Comparison of ENCODE assay signal across 19 cellular contexts in genomic region chr3:149414557-149415231, GRCh38. TPM values are rescaled to one million over a fixed set of nuclear protein-coding genes. Genes with fewer than 3 reads are reported as not detected.
A peak's percentile ranks its signal among the peaks of the same experiment; 100 is the strongest.
DNase-seq lines count a peak whose midpoint lies in the region; ATAC-seq and TF ChIP-seq lines count a peak whose summit lies in the region.
"Had no signal": no experiment of that assay in that cellular context is flagged by ENCODE, and none has a peak within 500 bp of the region (broad histone marks: within the 10 kb centered on the region; RNA-seq: fewer than 3 reads in every experiment).

No MANE protein-coding gene starts in this region.

- no peak for TF ChIP-seq RAD21 in IMR-90 (IDR thresholded peaks at IDR 0.05; ENCODE audit: low read length)

- intact Hi-C loops in IMR-90 (cut with micrococcal nuclease), result no loop called here

- no peak overlapping the region for H2BK20ac ChIP-seq in IMR-90 (ENCODE audit: low read depth, low read length)

- dilution Hi-C loops in IMR-90 (cut with HindIII; ENCODE audit: low sequenced_read_pairs, unreplicated experiment), result no loop called here

- ATAC-seq in IMR-90 (ENCODE audit: low read depth) (no peak), HG03432 (IDR thresholded peaks at IDR 0.05; ENCODE audit: unreplicated experiment) (no peak), GM21619 (IDR thresholded peaks at IDR 0.05; ENCODE audit: unreplicated experiment) (no peak)
- ATAC-seq in effector memory CD8-positive, alpha-beta T cell (replicated peaks), result no peak

- H2AFZ ChIP-seq in IMR-90 (replicated peaks; ENCODE audit: low read length, poor library complexity) (no peak overlapping the region), osteoblast (ENCODE audit: low read length) (peak overlapping the region; percentile 10)

- H2BK120ac ChIP-seq in IMR-90 (ENCODE audit: low read depth, low read length), result no peak overlapping the region

- H3K4me3 ChIP-seq in IMR-90 (ENCODE audit: insufficient read depth, low read depth, low read length) (no peak overlapping the region), fibroblast of pulmonary artery (replicated peaks; ENCODE audit: low read depth, low read length) (no peak overlapping the region), osteoblast (ENCODE audit: insufficient read depth, low read length) (no peak overlapping the region)
- H3K4me3 ChIP-seq: SJCRH30 had no signal

- BruUV-seq in IMR-90 (replicated peaks; lab: Mats Ljungman, UMichigan), result no TSS peak

- H2BK15ac ChIP-seq in IMR-90 (ENCODE audit: low read depth, low read length), result 0 out of 3 replicates have a peak overlapping the region, but pooled peaks have one; percentile 10

- 0 out of 2 replicates have a peak overlapping the region, but pooled peaks have one; percentile 51 for H2AK5ac ChIP-seq in IMR-90 (ENCODE audit: low read depth, low read length)

- no peak overlapping the region for H4K8ac ChIP-seq in IMR-90 (ENCODE audit: low read depth in 2 of 2, low read length in 2 of 2)

- no peak overlapping the region; the same call in 1 of the 2 replicates for H3K23ac ChIP-seq in IMR-90 (ENCODE audit: low read depth, low read length)

- no peaks in the 10 kb centered on the region for H3K9me3 Mint-ChIP-seq in effector memory CD8-positive, alpha-beta T cell
- H3K9me3 Mint-ChIP-seq: activated CD4-positive, alpha-beta memory T cell treated with anti-CD3 and anti-CD28 coated beads, Interleukin-2, amount 10 ng/mL, durations not matched to agents 7 days and 5 days; stimulated activated naive CD8-positive, alpha-beta T cell treated with anti-CD3 and anti-CD28 coated beads, Interleukin-15, Interleukin-2, amounts not matched to agents 100 ng/mL and 50 ng/mL, for 24 hours had no signal

- no peak for TF ChIP-seq POLR2A in IMR-90 (IDR thresholded peaks at IDR 0.05; ENCODE audit: low read depth, low read length)

- H3K4me2 ChIP-seq in IMR-90 (ENCODE audit: low read depth, low read length) (no peak overlapping the region), osteoblast (ENCODE audit: insufficient read depth, low read length) (no peak overlapping the region)

- TF ChIP-seq CTCF in IMR-90 (conservative IDR thresholded peaks at IDR 0.05; ENCODE audit: low read depth, low read length) (no peak), fibroblast of pulmonary artery (IDR thresholded peaks at IDR 0.05; ENCODE audit: low read length, missing control alignments) (no peak), osteoblast (IDR thresholded peaks at IDR 0.05; ENCODE audit: extremely low read depth, low read depth, low read length) (no peak)

- H3K4me3 Mint-ChIP-seq in effector memory CD8-positive, alpha-beta T cell, result no peak overlapping the region
- H3K4me3 Mint-ChIP-seq: activated CD4-positive, alpha-beta memory T cell treated with anti-CD3 and anti-CD28 coated beads, Interleukin-2, amount 10 ng/mL, durations not matched to agents 7 days and 5 days; activated T-helper 1 cell treated with anti-CD3 and anti-CD28 coated beads, Interleukin-12 subunit alpha, Interleukin-12 subunit beta, Interleukin-2, Interleukin-4 antibody, amounts not matched to agents 30 ng/mL and 10 ng/mL and 1 ng/mL, durations not matched to agents 14 hours and 24 hours and 36 hours; stimulated activated naive CD8-positive, alpha-beta T cell treated with anti-CD3 and anti-CD28 coated beads, Interleukin-15, Interleukin-2, amounts not matched to agents 100 ng/mL and 50 ng/mL, for 24 hours had no signal

- CTCF ChIA-PET in IMR-90 (lab: Yijun Ruan, JAX), result no interaction called here

- H3K4me1 Mint-ChIP-seq in effector memory CD8-positive, alpha-beta T cell (ENCODE audit: low read depth in 2 of 2), result peaks cover 0 to 2% of the 10 kb centered on the region in 2 donors

- H3K36me3 ChIP-seq in IMR-90 (ENCODE audit: control insufficient read depth, insufficient read depth, low read length), result no peaks in the 10 kb centered on the region
- H3K36me3 ChIP-seq in osteoblast (ENCODE audit: insufficient read depth, low read length), result no peaks in the 10 kb centered on the region
- H3K36me3 ChIP-seq: SJCRH30 had no signal

- no peak overlapping the region for H4K5ac ChIP-seq in IMR-90 (ENCODE audit: low read depth, low read length)

- no peaks in the 10 kb centered on the region for H3K9me1 ChIP-seq in IMR-90 (ENCODE audit: insufficient read depth, low read length)

- H3K36me3 Mint-ChIP-seq in effector memory CD8-positive, alpha-beta T cell (ENCODE audit: insufficient read depth), result no peaks in the 10 kb centered on the region

- POLR2A ChIA-PET in IMR-90 (lab: Charles Lee; ENCODE audit: unreplicated experiment), result no interaction called here

- no peaks in the 10 kb centered on the region for H4K20me1 ChIP-seq in IMR-90 (ENCODE audit: insufficient read depth, low read length)
- H4K20me1 ChIP-seq in osteoblast (ENCODE audit: insufficient read depth, low read length), result no peaks in the 10 kb centered on the region

- H3K9ac ChIP-seq in IMR-90 (ENCODE audit: low read depth, low read length), result no peak overlapping the region

- no peak overlapping the region for H3K18ac ChIP-seq in IMR-90 (ENCODE audit: low read depth, low read length)

- no peaks in the 10 kb centered on the region; the same call in 1 of the 2 replicates for H3K4me1 ChIP-seq in IMR-90 (ENCODE audit: control insufficient read depth, insufficient read depth, low read length)
- H3K4me1 ChIP-seq in osteoblast (ENCODE audit: insufficient read depth, low read length), result peaks cover 11% of the 10 kb centered on the region

- H3K27me3 ChIP-seq in IMR-90 (ENCODE audit: control insufficient read depth, insufficient read depth, low read length), result no peaks in the 10 kb centered on the region
- no peaks in the 10 kb centered on the region for H3K27me3 ChIP-seq in osteoblast (ENCODE audit: insufficient read depth, low read length)
- H3K27me3 ChIP-seq: SJCRH30 had no signal

- no peak overlapping the region for H3K14ac ChIP-seq in IMR-90 (replicated peaks; ENCODE audit: low read depth, low read length)

- H3K27me3 Mint-ChIP-seq in effector memory CD8-positive, alpha-beta T cell, result peaks cover 5 to 18% of the 10 kb centered on the region in 2 donors

- H3K79me1 ChIP-seq in IMR-90 (ENCODE audit: low read depth in 1 of 2, low read length in 2 of 2), result no peaks in the 10 kb centered on the region

- H4K91ac ChIP-seq in IMR-90 (ENCODE audit: insufficient read depth, low read depth, low read length), result no peak overlapping the region

- DNase-seq in AG08395 (ENCODE audit: low spot score) (peak; percentile 20), IMR-90 (no peak), fibroblast of pulmonary artery (ENCODE audit: low read depth) (peak; percentile 56), osteoblast (ENCODE audit: insufficient read length, low spot score, missing footprints) (no peak), germinal center (ENCODE audit: low spot score) (no peak)
- no peak for DNase-seq in effector memory CD8-positive, alpha-beta T cell
- DNase-seq: activated CD4-positive, alpha-beta memory T cell treated with anti-CD3 and anti-CD28 coated beads, Interleukin-2, amount 10 ng/mL, durations not matched to agents 7 days and 5 days; amygdala; kidney glomerular epithelial cell; NCI-H2171 treated with DMSO at 0.1 percent for 48 hours; NK-92 treated with Interleukin-12 subunit alpha and Interleukin-12 subunit beta, amount 100 ng/mL, for 24 hours; SJCRH30 had no signal

- in situ Hi-C loops in IMR-90 (cut with MboI; ENCODE audit: low sequenced_read_pairs), result no loop called here

- H2BK5ac ChIP-seq in IMR-90 (ENCODE audit: low read depth, low read length, poor library complexity, severe bottlenecking), result no peak overlapping the region

- H3K4ac ChIP-seq in IMR-90 (ENCODE audit: low read depth, low read length), result no peak overlapping the region

- no peaks in the 10 kb centered on the region for H3K79me2 ChIP-seq in osteoblast (ENCODE audit: insufficient read depth, low read length)

- H3K27ac ChIP-seq in IMR-90 (ENCODE audit: insufficient read depth, low read length) (no peak overlapping the region), osteoblast (ENCODE audit: low read depth, low read length) (no peak overlapping the region)
- H3K27ac ChIP-seq: SJCRH30 had no signal

- H3K27ac Mint-ChIP-seq in effector memory CD8-positive, alpha-beta T cell, result no peak overlapping the region
- H3K27ac Mint-ChIP-seq: activated CD4-positive, alpha-beta memory T cell treated with anti-CD3 and anti-CD28 coated beads, Interleukin-2, amount 10 ng/mL, durations not matched to agents 7 days and 5 days; activated T-helper 1 cell treated with anti-CD3 and anti-CD28 coated beads, Interleukin-12 subunit alpha, Interleukin-12 subunit beta, Interleukin-2, Interleukin-4 antibody, amounts not matched to agents 30 ng/mL and 10 ng/mL and 1 ng/mL, durations not matched to agents 14 hours and 24 hours and 36 hours; stimulated activated naive CD8-positive, alpha-beta T cell treated with anti-CD3 and anti-CD28 coated beads, Interleukin-15, Interleukin-2, amounts not matched to agents 100 ng/mL and 50 ng/mL, for 24 hours had no signal

- WGBS in IMR-90 (ENCODE audit: extremely low coverage in 2 of 2, insufficient read length in 1 of 2), 2 experiments, result no CpG with 5 or more reads among the region's 1 CpG

- H3K56ac ChIP-seq in IMR-90 (ENCODE audit: extremely low read depth, insufficient read depth, low read length), result no peak overlapping the region

- no peaks in the 10 kb centered on the region for H3K9me3 ChIP-seq in IMR-90 (ENCODE audit: control insufficient read depth, insufficient read depth, low read length)
- H3K9me3 ChIP-seq in osteoblast (ENCODE audit: low read depth, low read length), result no peaks in the 10 kb centered on the region
- H3K9me3 ChIP-seq: SJCRH30 had no signal

- no peak overlapping the region for H2AK9ac ChIP-seq in IMR-90 (replicated peaks; ENCODE audit: low read depth, low read length, poor library complexity)

TF ChIP-seq in IMR-90, 13 proteins besides CTCF, POLR2A, EP300 and RAD21 (continues in another document):
- TF ChIP-seq USF2 (IDR thresholded peaks at IDR 0.05; ENCODE audit: low read depth, low read length), result no peak
- TF ChIP-seq NFE2L2 (IDR thresholded peaks at IDR 0.05; ENCODE audit: low read depth, low read length), result no peak
- TF ChIP-seq FOS (IDR thresholded peaks at IDR 0.05; ENCODE audit: low read depth, low read length), result no peak

RNA-seq across cellular contexts. Expression of gene TM4SF1, which starts 37.2 kb away (rescaled TPM):
- 232 and 366 TPM in 2 replicates for total RNA-seq in IMR-90 (2012; rRNA removed)
- polyA plus RNA-seq in IMR-90 (2012; rRNA removed), result 302 and 364 TPM in 2 replicates
- 212 and 271 TPM in 2 replicates for polyA plus RNA-seq in IMR-90 (2012; cell fraction: cytosol; rRNA removed)
- 340 and 869 TPM in 2 replicates for polyA plus RNA-seq in IMR-90 (2012; cell fraction: nucleus; rRNA removed; ENCODE audit: low replicate concordance)
- total RNA-seq in osteoblast, result 209 and 210 TPM in 2 replicates
- total RNA-seq: activated CD4-positive, alpha-beta memory T cell treated with anti-CD3 and anti-CD28 coated beads, Interleukin-2, amount 10 ng/mL, durations not matched to agents 7 days and 5 days had no signal

RNA-seq across cellular contexts. Expression of gene TM4SF4, which starts 59.8 kb away (rescaled TPM):
- 1.1 and 1.6 TPM in 2 replicates for total RNA-seq in IMR-90 (2012; rRNA removed)
- 0.60 and 0.67 TPM in 2 replicates for polyA plus RNA-seq in IMR-90 (2012; rRNA removed)
- polyA plus RNA-seq in IMR-90 (2012; cell fraction: cytosol; rRNA removed), result 0.08 and 0.75 TPM in 2 replicates
- polyA plus RNA-seq in IMR-90 (2012; cell fraction: nucleus; rRNA removed; ENCODE audit: low replicate concordance), result 0.08 TPM in 1 of 2 replicates, not detected in the other
- under 0.01 TPM in 1 of 2 replicates, not detected in the other for total RNA-seq in osteoblast
- total RNA-seq: activated CD4-positive, alpha-beta memory T cell treated with anti-CD3 and anti-CD28 coated beads, Interleukin-2, amount 10 ng/mL, durations not matched to agents 7 days and 5 days; activated T-helper 1 cell treated with anti-CD3 and anti-CD28 coated beads, Interleukin-12 subunit alpha, Interleukin-12 subunit beta, Interleukin-2, Interleukin-4 antibody, amounts not matched to agents 30 ng/mL and 10 ng/mL and 1 ng/mL, durations not matched to agents 14 hours and 24 hours and 36 hours; glomerular endothelial cell; HT1080; SJCRH30 had no signal
- polyA plus RNA-seq: neural cell had no signal

Comparison
In these comparisons a context has a peak if more than half of its experiments do, and no peak if none do; other contexts are left out.
1. DNase-seq: peak in AG08395 (single experiment) and fibroblast of pulmonary artery (single experiment); none in IMR-90 (single experiment), osteoblast (single experiment), effector memory CD8-positive, alpha-beta T cell (0 of 3) and germinal center (single experiment).